In the genomic region with DNA sequence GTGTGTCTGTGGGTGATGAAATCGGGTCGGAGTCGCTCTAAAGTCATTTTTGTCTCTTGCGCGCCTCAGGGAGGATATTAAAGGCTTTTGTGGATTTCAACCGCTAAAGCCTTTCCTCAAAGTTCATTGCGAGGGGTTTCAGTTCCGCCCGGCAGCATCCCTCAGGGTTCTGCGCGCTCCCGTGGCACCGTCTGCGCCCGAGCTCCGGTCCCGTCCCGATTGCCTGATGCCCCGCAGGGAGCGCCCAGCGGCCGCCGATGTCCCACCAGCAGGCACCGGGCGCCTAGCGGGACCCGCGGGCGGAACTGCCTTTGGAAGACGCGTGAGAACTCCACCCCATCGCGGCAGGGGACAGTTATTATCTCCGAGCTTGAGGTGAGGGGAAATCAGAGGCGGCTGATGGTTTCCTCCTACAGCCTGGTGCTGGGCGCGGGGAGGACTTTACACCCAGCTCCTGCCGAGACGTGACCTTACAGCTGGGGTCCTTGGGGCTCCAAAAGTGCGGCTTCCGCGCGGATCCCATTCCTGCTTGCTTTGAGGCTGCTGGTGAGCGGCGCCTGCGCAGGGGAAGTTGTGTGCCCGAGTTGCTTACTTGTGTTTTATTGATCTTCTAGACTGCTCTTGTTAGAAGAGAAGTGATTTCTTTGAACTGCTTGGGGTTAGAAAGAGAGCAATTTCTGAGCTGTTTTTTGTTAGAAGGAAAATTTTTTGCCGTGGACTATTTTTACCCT, we compare ENCODE assay signal across 8 cellular contexts. TPM values are rescaled to one million over a fixed set of nuclear protein-coding genes. Genes with fewer than 3 reads are reported as not detected.
DNase-seq lines count a peak whose midpoint lies in the region; ATAC-seq and TF ChIP-seq lines count a peak whose summit lies in the region.

No MANE protein-coding gene starts in this region.

- no peak overlapping the region for H2AFZ ChIP-seq in fibroblast of lung (ENCODE audit: low read length)

- intact Hi-C loops in left cardiac atrium (cut with DNase I), result no loop called here

- H3K27me3 ChIP-seq in right atrium auricular region (peaks cover 42 to 43% of the 10 kb centered on the region in 2 donors), SJCRH30 (peaks cover 40% of the 10 kb centered on the region; the same call in 1 of the 2 replicates), fibroblast of lung (ENCODE audit: control insufficient read depth, insufficient read depth, low read length) (peaks cover 60% of the 10 kb centered on the region)

- no peaks in the 10 kb centered on the region for H3K36me3 ChIP-seq in right atrium auricular region
- H3K36me3 ChIP-seq in SJCRH30, result no peaks in the 10 kb centered on the region
- no peaks in the 10 kb centered on the region for H3K36me3 ChIP-seq in fibroblast of lung (ENCODE audit: control insufficient read depth, insufficient read depth, low read length)

- peak; percentile 18 to 38 for ATAC-seq in left cardiac atrium
- ATAC-seq in GM18858 (IDR thresholded peaks at IDR 0.05; ENCODE audit: unreplicated experiment), result no peak
- no peak for ATAC-seq in GM18909 (IDR thresholded peaks at IDR 0.05; ENCODE audit: poor library complexity, unreplicated experiment)
- no peak for ATAC-seq in GM21381 (IDR thresholded peaks at IDR 0.05; ENCODE audit: unreplicated experiment)

- TF ChIP-seq CTCF in right atrium auricular region (IDR thresholded peaks at IDR 0.05) (no peak), fibroblast of lung (conservative IDR thresholded peaks at IDR 0.05 in 1 of 2, IDR thresholded peaks at IDR 0.05 in 1 of 2; ENCODE audit: low read depth in 1 of 2, low read length in 2 of 2) (no peak)

- H3K4me1 ChIP-seq in right atrium auricular region (peaks cover 0 to 15% of the 10 kb centered on the region in 2 donors), SJCRH30 (peaks cover 9% of the 10 kb centered on the region; the same call in 1 of the 2 replicates), fibroblast of lung (ENCODE audit: control insufficient read depth, extremely low read depth, insufficient read depth, low read length) (no peaks in the 10 kb centered on the region)

- H4K20me1 ChIP-seq in fibroblast of lung (ENCODE audit: control insufficient read depth, extremely low read depth, insufficient read depth, low read length), result no peaks in the 10 kb centered on the region

- H3K27ac ChIP-seq in right atrium auricular region (no peak overlapping the region), SJCRH30 (no peak overlapping the region), fibroblast of lung (ENCODE audit: insufficient read depth, low read length) (no peak overlapping the region), skin epidermis (no peak overlapping the region)

- no peak for DNase-seq in left cardiac atrium
- DNase-seq in right atrium auricular region (ENCODE audit: low spot score), result no peak
- peak; percentile 45 to 57 for DNase-seq in SJCRH30
- no peak for DNase-seq in fibroblast of lung (ENCODE audit: low read depth in 2 of 2)

- H3K79me2 ChIP-seq in fibroblast of lung (ENCODE audit: control insufficient read depth, insufficient read depth, low read length), result no peaks in the 10 kb centered on the region

- H3K4me3 ChIP-seq in right atrium auricular region, result no peak overlapping the region
- peak overlapping the region; percentile 53 for H3K4me3 ChIP-seq in SJCRH30
- H3K4me3 ChIP-seq in fibroblast of lung (replicated peaks in 1 of 4; ENCODE audit: control extremely low read depth in 1 of 4, insufficient read depth in 1 of 4, low read depth in 3 of 4, low read length in 4 of 4), result peak overlapping the region in 1 of 4 experiments; percentile 27
- H3K4me3 ChIP-seq in skin epidermis, result peak overlapping the region in 5 of 7 experiments; percentile 0 to 19 (median 9)

- H3K9ac ChIP-seq in fibroblast of lung (ENCODE audit: insufficient read depth, low read length), result no peak overlapping the region

- H3K9me3 ChIP-seq in right atrium auricular region (peaks cover 0 to 26% of the 10 kb centered on the region in 2 donors), SJCRH30 (replicated peaks) (no peaks in the 10 kb centered on the region; the same call in 1 of the 2 replicates), fibroblast of lung (ENCODE audit: control insufficient read depth, insufficient read depth, low read depth, low read length) (no peaks in the 10 kb centered on the region)

- peak overlapping the region; percentile 63 for H3K4me2 ChIP-seq in fibroblast of lung (ENCODE audit: extremely low read depth, insufficient read depth, low read length)

RNA-seq across cellular contexts. Expression of a gene that starts 27.1 kb away (rescaled TPM):
- total RNA-seq in left cardiac atrium (under 1 TPM; 0.08 to 0.12 TPM), right atrium auricular region (under 1 TPM; 0.11 to 0.31 TPM), fibroblast of lung (0.26 and 0.83 TPM in 2 replicates)
- 0.99 and 1.7 TPM in 2 replicates for total RNA-seq in SJCRH30 (2014; rRNA removed; shearing (Covaris generic))
- 1.1 and 2.1 TPM in 2 replicates for polyA plus RNA-seq in fibroblast of lung
- polyA plus RNA-seq in fibroblast of lung (2012), result 0.89 and 1.5 TPM in 2 replicates
- 1.5 TPM in 1 of 2 replicates, not detected in the other for polyA minus RNA-seq in fibroblast of lung (ENCODE audit: low replicate concordance)

RNA-seq across cellular contexts. Expression of a gene that starts 34.5 kb away (rescaled TPM):
- not detected for total RNA-seq in left cardiac atrium
- total RNA-seq in right atrium auricular region, result not detected
- total RNA-seq in SJCRH30 (2014; rRNA removed; shearing (Covaris generic)), result not detected in 2 replicates
- not detected in 2 replicates for total RNA-seq in fibroblast of lung
- polyA plus RNA-seq in fibroblast of lung, result not detected in 2 replicates
- polyA plus RNA-seq in fibroblast of lung (2012), result not detected in 2 replicates
- polyA minus RNA-seq in fibroblast of lung (ENCODE audit: low replicate concordance), result not detected in 2 replicates

RNA-seq across cellular contexts. Expression of a gene that starts 49.0 kb away (rescaled TPM):
- total RNA-seq in left cardiac atrium (1 to 10 TPM in 1 of 2 donors, under 1 TPM in 1; 0.71 to 1.1 TPM), right atrium auricular region (1 to 10 TPM in 1 of 2 donors, under 1 TPM in 1; 0.82 to 2.4 TPM), fibroblast of lung (1.0 and 1.8 TPM in 2 replicates)
- 2.7 and 2.9 TPM in 2 replicates for total RNA-seq in SJCRH30 (2014; rRNA removed; shearing (Covaris generic))
- polyA plus RNA-seq in fibroblast of lung, result 6.9 and 10.0 TPM in 2 replicates
- 4.3 and 6.1 TPM in 2 replicates for polyA plus RNA-seq in fibroblast of lung (2012)
- polyA minus RNA-seq in fibroblast of lung (ENCODE audit: low replicate concordance), result 1.7 and 3.3 TPM in 2 replicates

Comparison
In these comparisons a context has a peak if more than half of its experiments do, and no peak if none do; other contexts are left out.
1. ATAC-seq: peak in left cardiac atrium (2 of 2); none in GM18858 (single experiment), GM18909 (single experiment) and GM21381 (single experiment).
2. DNase-seq: peak in SJCRH30 (2 of 2); none in left cardiac atrium (single experiment), right atrium auricular region (single experiment) and fibroblast of lung (0 of 2).
3. H3K4me3 ChIP-seq: peak in SJCRH30 (single experiment) and skin epidermis (5 of 7); none in right atrium auricular region (0 of 2).